23 cellular contexts compared by ENCODE assay signal in genomic region chr10:55491712-55492111, GRCh38.
DNase-seq lines count a peak whose midpoint lies in the region; ATAC-seq and TF ChIP-seq lines count a peak whose summit lies in the region.
"Had no signal": no experiment of that assay in that cellular context is flagged by ENCODE, and none has a peak within 500 bp of the region (broad histone marks: within the 10 kb centered on the region; RNA-seq: fewer than 3 reads in every experiment).

No MANE protein-coding gene starts in this region.

- no peaks in the 10 kb centered on the region for H3K4me1 ChIP-seq in HAP-1
- H3K4me1 ChIP-seq: Caco-2, SJCRH30 had no signal

- intact Hi-C loops in Right ventricle myocardium superior (cut with DNase I), result no loop called here

- DNase-seq in DMS53 (lab: John Stamatoyannopoulos, UW) (peak; percentile 56), HAP-1 (ENCODE audit: low spot score in 2 of 2) (peak; percentile 40 to 65), NCI-H524 treated with DMSO at 0.1 percent for 48 hours (lab: John Stamatoyannopoulos, UW) (peak; percentile 4), retinal pigment epithelial cell (ENCODE audit: low read depth) (peak; percentile 2), Right ventricle myocardium superior (no peak), SK-N-DZ (ENCODE audit: low spot score) (no peak)
- DNase-seq: C1 segment of cervical spinal cord; Caco-2; CD4-positive, alpha-beta memory T cell; GM23248; H7; Kasumi-1; NCI-H1105 treated with DMSO at 0.1 percent for 48 hours; NCI-H1694; NCI-H2029 treated with DMSO at 0.1 percent for 48 hours; NCI-H2171; NCI-H446; NCI-H748 treated with DMSO at 0.1 percent for 48 hours; NK-92 treated with Interleukin-12 subunit alpha and Interleukin-12 subunit beta, amount 100 ng/mL, for 24 hours; PC-3; SJCRH30 had no signal

- H3K36me3 ChIP-seq in HAP-1 (replicated peaks), result no peaks in the 10 kb centered on the region
- H3K36me3 ChIP-seq: SJCRH30 had no signal

- in situ Hi-C loops in HAP-1 (cut with MboI; ENCODE audit: low sequenced_read_pairs), result no loop called here

- TF ChIP-seq CTCF in retinal pigment epithelial cell (conservative IDR thresholded peaks at IDR 0.05; ENCODE audit: low read depth, low read length), result no peak

- no peak for ATAC-seq in HG02623 (IDR thresholded peaks at IDR 0.05; ENCODE audit: unreplicated experiment)
- ATAC-seq in Right ventricle myocardium superior (ENCODE audit: poor library complexity), result no peak
- ATAC-seq: K562 had no signal

- H3K9me3 ChIP-seq in HAP-1, result no peaks in the 10 kb centered on the region
- H3K9me3 ChIP-seq: Caco-2, SJCRH30 had no signal

- no peak overlapping the region for H3K4me3 ChIP-seq in HAP-1
- H3K4me3 ChIP-seq in retinal pigment epithelial cell (ENCODE audit: low read length), result no peak overlapping the region
- H3K4me3 ChIP-seq: GM23248, K562, SJCRH30 had no signal

- H3K27me3 ChIP-seq in HAP-1 (ENCODE audit: low read depth), result no peaks in the 10 kb centered on the region
- H3K27me3 ChIP-seq: SJCRH30 had no signal

Comparison
In these comparisons a context has a peak if more than half of its experiments do, and no peak if none do; other contexts are left out.
1. DNase-seq: peak in DMS53 (single experiment), HAP-1 (2 of 2), NCI-H524 treated with DMSO at 0.1 percent for 48 hours (single experiment) and retinal pigment epithelial cell (single experiment); none in Right ventricle myocardium superior (single experiment) and SK-N-DZ (single experiment).